ENCODE assay signal across 12 cellular contexts in the genomic region with DNA sequence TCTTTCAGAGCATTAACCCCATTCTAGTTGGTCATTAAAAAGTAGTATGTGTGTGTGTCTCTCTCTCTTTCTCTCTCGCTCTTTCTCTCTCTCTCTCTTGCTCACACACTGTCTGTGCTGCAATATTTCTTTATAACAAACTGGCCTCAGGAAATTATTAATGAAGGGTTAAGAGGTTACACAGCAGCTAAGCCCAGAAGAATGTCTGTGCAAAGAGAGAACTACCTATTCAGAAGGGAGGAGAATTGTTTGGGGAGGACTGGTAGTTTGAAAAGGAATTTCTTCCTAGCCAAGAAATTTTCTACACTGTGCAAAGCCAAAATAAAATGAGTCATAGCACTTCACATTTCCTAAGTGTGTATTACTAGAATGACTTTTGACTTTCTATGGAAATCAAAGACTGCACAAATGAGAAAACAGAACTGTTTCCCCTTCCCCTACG. TPM values are rescaled to one million over a fixed set of nuclear protein-coding genes. Genes with fewer than 3 reads are reported as not detected.
DNase-seq lines count a peak whose midpoint lies in the region; ATAC-seq, FAIRE-seq and TF ChIP-seq lines count a peak whose summit lies in the region.
"Had no signal": no experiment of that assay in that cellular context is flagged by ENCODE, and none has a peak within 500 bp of the region (broad histone marks: within the 10 kb centered on the region; RNA-seq: fewer than 3 reads in every experiment).

No MANE protein-coding gene starts in this region.

- ATAC-seq in stimulated activated naive B cell treated with anti-CD40 and anti-IgM and Interleukin-4, amounts not matched to agents 10 μg/mL and 1 μg/mL and 100 μg/mL, for 72 hours (replicated peaks) = no peak
- no peak for ATAC-seq in left colon

- peak overlapping the region; percentile 87 for H3K27ac Mint-ChIP-seq in osteocyte (ENCODE audit: unreplicated experiment)
- H3K27ac Mint-ChIP-seq in stimulated activated naive B cell treated with anti-CD40 and anti-IgM and Interleukin-4, amounts not matched to agents 10 μg/mL and 1 μg/mL and 100 μg/mL, for 72 hours = no peak overlapping the region
- H3K27ac Mint-ChIP-seq in T-helper 2 cell treated with Interferon-gamma antibody and Interleukin-4, amounts not matched to agents 5 μg/mL and 100 μg/mL, for 36 hours = no peak overlapping the region
- H3K27ac Mint-ChIP-seq: CD8-positive, alpha-beta memory T cell had no signal

- peak; percentile 97 for FAIRE-seq in RCC 7860 (lab: Jason Lieb, UNC)

- no peaks in the 10 kb centered on the region for H3K36me3 ChIP-seq in BJ (ENCODE audit: control insufficient read depth, insufficient read depth, low read length)

- intact Hi-C loops in left colon (cut with DNase I, micrococcal nuclease) = loop anchor here in 1 of 2 donors (10.0 kb wide), 1 partner anchor 175 kb away; no protein-coding TSS in a partner anchor

- peak; percentile 61 for DNase-seq in BJ (ENCODE audit: low read depth)
- DNase-seq in RCC 7860 (ENCODE audit: low spot score) = peak; percentile 95
- DNase-seq in fibroblast of peridontal ligament (ENCODE audit: extremely low read depth) = peak; percentile 78
- DNase-seq in osteocyte (ENCODE audit: extremely low spot score, unreplicated experiment) = no peak
- DNase-seq in stimulated activated naive B cell treated with anti-CD40 and anti-IgM and Interleukin-4, amounts not matched to agents 10 μg/mL and 1 μg/mL and 100 μg/mL, for 72 hours = no peak
- no peak for DNase-seq in left colon
- DNase-seq in amniotic stem cell (lab: John Stamatoyannopoulos, UW) = no peak
- DNase-seq in T-helper 2 cell treated with Interferon-gamma antibody and Interleukin-4, amounts not matched to agents 5 μg/mL and 100 μg/mL, for 36 hours (ENCODE audit: low spot score) = no peak
- DNase-seq: activated CD8-positive, alpha-beta memory T cell treated with anti-CD3 and anti-CD28 coated beads for 24 hours; CD8-positive, alpha-beta memory T cell; Kasumi-1; stimulated activated CD8-positive, alpha-beta memory T cell treated with anti-CD3 and anti-CD28 coated beads, Interleukin-4, amount 100 ng/mL, for 48 hours had no signal

- H3K4me3 ChIP-seq in BJ (ENCODE audit: low read depth, low read length) = no peak overlapping the region

- H3K27me3 Mint-ChIP-seq in osteocyte (ENCODE audit: unreplicated experiment) = no peaks in the 10 kb centered on the region
- H3K27me3 Mint-ChIP-seq in stimulated activated naive B cell treated with anti-CD40 and anti-IgM and Interleukin-4, amounts not matched to agents 10 μg/mL and 1 μg/mL and 100 μg/mL, for 72 hours = no peaks in the 10 kb centered on the region
- H3K27me3 Mint-ChIP-seq in T-helper 2 cell treated with Interferon-gamma antibody and Interleukin-4, amounts not matched to agents 5 μg/mL and 100 μg/mL, for 36 hours (ENCODE audit: low read depth) = no peaks in the 10 kb centered on the region
- H3K27me3 Mint-ChIP-seq: CD8-positive, alpha-beta memory T cell had no signal

- peak overlapping the region; percentile 57 for H3K4me3 Mint-ChIP-seq in osteocyte (ENCODE audit: unreplicated experiment)
- H3K4me3 Mint-ChIP-seq in stimulated activated naive B cell treated with anti-CD40 and anti-IgM and Interleukin-4, amounts not matched to agents 10 μg/mL and 1 μg/mL and 100 μg/mL, for 72 hours = no peak overlapping the region
- H3K4me3 Mint-ChIP-seq in T-helper 2 cell treated with Interferon-gamma antibody and Interleukin-4, amounts not matched to agents 5 μg/mL and 100 μg/mL, for 36 hours = no peak overlapping the region
- H3K4me3 Mint-ChIP-seq: CD8-positive, alpha-beta memory T cell had no signal

- TF ChIP-seq CTCF in BJ (IDR thresholded peaks at IDR 0.05; ENCODE audit: insufficient read depth, low read depth, low read length) (no peak), osteocyte (IDR thresholded peaks at IDR 0.05) (no peak)

- H3K9me3 Mint-ChIP-seq in osteocyte (ENCODE audit: unreplicated experiment) = peaks cover 3% of the 10 kb centered on the region
- no peaks in the 10 kb centered on the region for H3K9me3 Mint-ChIP-seq in stimulated activated naive B cell treated with anti-CD40 and anti-IgM and Interleukin-4, amounts not matched to agents 10 μg/mL and 1 μg/mL and 100 μg/mL, for 72 hours
- H3K9me3 Mint-ChIP-seq in T-helper 2 cell treated with Interferon-gamma antibody and Interleukin-4, amounts not matched to agents 5 μg/mL and 100 μg/mL, for 36 hours = no peaks in the 10 kb centered on the region

- H3K4me1 Mint-ChIP-seq in osteocyte (ENCODE audit: unreplicated experiment) = peaks cover 84% of the 10 kb centered on the region
- H3K4me1 Mint-ChIP-seq in stimulated activated naive B cell treated with anti-CD40 and anti-IgM and Interleukin-4, amounts not matched to agents 10 μg/mL and 1 μg/mL and 100 μg/mL, for 72 hours = no peaks in the 10 kb centered on the region
- H3K4me1 Mint-ChIP-seq in T-helper 2 cell treated with Interferon-gamma antibody and Interleukin-4, amounts not matched to agents 5 μg/mL and 100 μg/mL, for 36 hours (ENCODE audit: low read depth) = no peaks in the 10 kb centered on the region
- H3K4me1 Mint-ChIP-seq: CD8-positive, alpha-beta memory T cell had no signal

- H3K36me3 Mint-ChIP-seq in osteocyte (ENCODE audit: unreplicated experiment) = peaks cover 7% of the 10 kb centered on the region
- no peaks in the 10 kb centered on the region for H3K36me3 Mint-ChIP-seq in stimulated activated naive B cell treated with anti-CD40 and anti-IgM and Interleukin-4, amounts not matched to agents 10 μg/mL and 1 μg/mL and 100 μg/mL, for 72 hours
- no peaks in the 10 kb centered on the region for H3K36me3 Mint-ChIP-seq in T-helper 2 cell treated with Interferon-gamma antibody and Interleukin-4, amounts not matched to agents 5 μg/mL and 100 μg/mL, for 36 hours (ENCODE audit: low read depth)
- H3K36me3 Mint-ChIP-seq: CD8-positive, alpha-beta memory T cell had no signal

- POLR2A ChIA-PET in BJ (lab: Charles Lee) = no interaction called here

- CTCF ChIA-PET in BJ (lab: Yijun Ruan, JAX) = interaction anchor here (0.5 to 1.5 kb wide), 3 partner anchors 19 to 89 kb away, joined by 4 to 5 read pairs (median 5); no protein-coding TSS in a partner anchor

- H3K27me3 ChIP-seq in BJ (ENCODE audit: control insufficient read depth, insufficient read depth, low read length) = no peaks in the 10 kb centered on the region

RNA-seq across cellular contexts. Expression of a gene that starts 22.2 kb away (rescaled TPM):
- polyA plus RNA-seq in BJ (2011; rRNA removed) = 22.4 and 35.5 TPM in 2 replicates
- polyA minus RNA-seq in BJ (2011; rRNA and poly(A)+ RNA removed) = 34.0 and 40.9 TPM in 2 replicates
- total RNA-seq in osteocyte (21.8 and 25.4 TPM in 2 replicates), left colon (10 to 100 TPM in 1 of 2 donors, 1 to 10 TPM in 1; 3.8 to 14.3 TPM)
- polyA plus RNA-seq: CD8-positive, alpha-beta memory T cell had no signal

Comparison
In these comparisons a context has a peak if more than half of its experiments do, and no peak if none do; other contexts are left out.
1. DNase-seq: peak in BJ (single experiment), RCC 7860 (single experiment) and fibroblast of peridontal ligament (single experiment); none in osteocyte (single experiment), stimulated activated naive B cell treated with anti-CD40 and anti-IgM and Interleukin-4, amounts not matched to agents 10 μg/mL and 1 μg/mL and 100 μg/mL, for 72 hours (single experiment), left colon (0 of 2), amniotic stem cell (single experiment) and T-helper 2 cell treated with Interferon-gamma antibody and Interleukin-4, amounts not matched to agents 5 μg/mL and 100 μg/mL, for 36 hours (single experiment).